Comparison of ENCODE assay signal across 21 cellular contexts in genomic region chr11:73426184-73426845, GRCh38. TPM values are rescaled to one million over a fixed set of nuclear protein-coding genes. Genes with fewer than 3 reads are reported as not detected.
DNase-seq lines count a peak whose midpoint lies in the region; ATAC-seq and TF ChIP-seq lines count a peak whose summit lies in the region.
"Had no signal": no experiment of that assay in that cellular context is flagged by ENCODE, and none has a peak within 500 bp of the region (broad histone marks: within the 10 kb centered on the region; RNA-seq: fewer than 3 reads in every experiment).

No MANE protein-coding gene starts in this region.

- H3K4me3 ChIP-seq in left ventricle myocardium inferior (no peak overlapping the region), right cardiac atrium (ENCODE audit: low read length) (no peak overlapping the region), mesenchymal stem cell (ENCODE audit: insufficient read depth in 1 of 2, low read depth in 1 of 2, low read length in 2 of 2) (no peak overlapping the region), lower lobe of right lung (no peak overlapping the region)
- H3K4me3 ChIP-seq: adrenal gland, SJSA1, transverse colon had no signal

- no peak overlapping the region for H2BK15ac ChIP-seq in mesenchymal stem cell (ENCODE audit: low read depth, poor library complexity, severe bottlenecking)

- no peak overlapping the region for H4K91ac ChIP-seq in mesenchymal stem cell (ENCODE audit: low read length)

- H3K27me3 ChIP-seq in left ventricle myocardium inferior (ENCODE audit: low read depth), result no peaks in the 10 kb centered on the region
- H3K27me3 ChIP-seq in right cardiac atrium (ENCODE audit: control insufficient read depth, insufficient read depth), result no peaks in the 10 kb centered on the region
- no peaks in the 10 kb centered on the region for H3K27me3 ChIP-seq in mesenchymal stem cell (ENCODE audit: control insufficient read depth in 1 of 2, insufficient read depth in 1 of 2, low read length in 2 of 2)
- no peaks in the 10 kb centered on the region for H3K27me3 ChIP-seq in lower lobe of right lung (ENCODE audit: low read depth)
- H3K27me3 ChIP-seq: adrenal gland, SJSA1, transverse colon had no signal

- no peak overlapping the region for H3K14ac ChIP-seq in mesenchymal stem cell (ENCODE audit: low read length in 2 of 2)

- H2BK5ac ChIP-seq in mesenchymal stem cell (ENCODE audit: low read depth, low read length, poor library complexity, severe bottlenecking), result no peak overlapping the region

- H3K18ac ChIP-seq in mesenchymal stem cell (ENCODE audit: low read depth in 1 of 2, low read length in 2 of 2), result peak overlapping the region in 1 of 2 experiments; percentile 25

- 71% methylated on average over 2 of the region's 2 CpGs for WGBS in right cardiac atrium
- WGBS in mesenchymal stem cell, result 96% methylated on average over 1 of the region's 2 CpGs

- H3K23ac ChIP-seq in mesenchymal stem cell (ENCODE audit: low read length in 2 of 2), result no peak overlapping the region

- H3K4ac ChIP-seq in mesenchymal stem cell (ENCODE audit: low read depth in 1 of 2, low read length in 2 of 2), result peak overlapping the region in 1 of 2 experiments; percentile 67

- no peak overlapping the region for H2AK5ac ChIP-seq in mesenchymal stem cell (ENCODE audit: low read length, severe bottlenecking)

- peaks cover 36% of the 10 kb centered on the region for H3K36me3 Mint-ChIP-seq in dendritic cell treated with granulocyte-macrophage colony-stimulating factor and Interleukin-4, amounts not matched to agents 40 ng/mL and 50 ng/mL, for 4 days (ENCODE audit: low read depth)
- H3K36me3 Mint-ChIP-seq in immature natural killer cell, result peaks cover 4 to 5% (median 4%) of the 10 kb centered on the region in 3 donors
- H3K36me3 Mint-ChIP-seq: natural killer cell treated with Interleukin-12 subunit alpha and Interleukin-12 subunit beta and Interleukin-15 and Interleukin-18, amount 100 ng/mL, for 72 hours had no signal

- no peaks in the 10 kb centered on the region for H3K9me3 ChIP-seq in left ventricle myocardium inferior (replicated peaks)
- no peaks in the 10 kb centered on the region for H3K9me3 ChIP-seq in right cardiac atrium (ENCODE audit: control insufficient read depth, low read length)
- H3K9me3 ChIP-seq in mesenchymal stem cell (ENCODE audit: control insufficient read depth, low read length), result no peaks in the 10 kb centered on the region
- no peaks in the 10 kb centered on the region for H3K9me3 ChIP-seq in lower lobe of right lung
- H3K9me3 ChIP-seq: adrenal gland, SJSA1, transverse colon had no signal

- no peak overlapping the region for H3K4me2 ChIP-seq in mesenchymal stem cell (ENCODE audit: low read length, poor library complexity, severe bottlenecking)

- no peak overlapping the region for H3K9ac ChIP-seq in mesenchymal stem cell (ENCODE audit: low read length)

- TF ChIP-seq CTCF in left ventricle myocardium inferior (IDR thresholded peaks at IDR 0.05; ENCODE audit: borderline replicate concordance), result no peak
- no peak for TF ChIP-seq CTCF in lower lobe of right lung (IDR thresholded peaks at IDR 0.05)

- H3K4me1 ChIP-seq in left ventricle myocardium inferior (peaks cover 24% of the 10 kb centered on the region), right cardiac atrium (ENCODE audit: control insufficient read depth, insufficient read depth, low read length) (peaks cover 2% of the 10 kb centered on the region), mesenchymal stem cell (ENCODE audit: control insufficient read depth, insufficient read depth, low read depth, low read length) (peaks cover 2% of the 10 kb centered on the region), lower lobe of right lung (no peaks in the 10 kb centered on the region)
- H3K4me1 ChIP-seq: transverse colon had no signal

- H3K79me1 ChIP-seq in mesenchymal stem cell (replicated peaks; ENCODE audit: low read length, poor library complexity, severe bottlenecking), result peaks cover 13% of the 10 kb centered on the region

- peak overlapping the region; percentile 23 to 42 for H2BK12ac ChIP-seq in mesenchymal stem cell (ENCODE audit: low read length in 2 of 2)

- H3K4me3 Mint-ChIP-seq in dendritic cell treated with granulocyte-macrophage colony-stimulating factor and Interleukin-4, amounts not matched to agents 40 ng/mL and 50 ng/mL, for 4 days, result no peak overlapping the region
- H3K4me3 Mint-ChIP-seq in immature natural killer cell, result no peak overlapping the region
- H3K4me3 Mint-ChIP-seq: CD4-positive, CD25-positive, alpha-beta regulatory T cell; natural killer cell treated with Interleukin-12 subunit alpha and Interleukin-12 subunit beta and Interleukin-15 and Interleukin-18, amount 100 ng/mL, for 72 hours; stimulated activated memory B cell treated with anti-CD40 and anti-IgM and Interleukin-4, amounts not matched to agents 10 μg/mL and 1 μg/mL and 100 μg/mL, for 72 hours; T-helper 2 cell treated with Interferon-gamma antibody and Interleukin-4, amounts not matched to agents 5 μg/mL and 100 μg/mL, for 36 hours had no signal

- H4K8ac ChIP-seq in mesenchymal stem cell (ENCODE audit: low read length), result peak overlapping the region; percentile 31

- peak overlapping the region; percentile 82 for H3K27ac Mint-ChIP-seq in dendritic cell treated with granulocyte-macrophage colony-stimulating factor and Interleukin-4, amounts not matched to agents 40 ng/mL and 50 ng/mL, for 4 days
- H3K27ac Mint-ChIP-seq in immature natural killer cell, result no peak overlapping the region
- H3K27ac Mint-ChIP-seq: CD4-positive, CD25-positive, alpha-beta regulatory T cell; natural killer cell treated with Interleukin-12 subunit alpha and Interleukin-12 subunit beta and Interleukin-15 and Interleukin-18, amount 100 ng/mL, for 72 hours; stimulated activated memory B cell treated with anti-CD40 and anti-IgM and Interleukin-4, amounts not matched to agents 10 μg/mL and 1 μg/mL and 100 μg/mL, for 72 hours; T-helper 2 cell treated with Interferon-gamma antibody and Interleukin-4, amounts not matched to agents 5 μg/mL and 100 μg/mL, for 36 hours had no signal

- peak overlapping the region; percentile 21 for H3K27ac ChIP-seq in left ventricle myocardium inferior (replicated peaks)
- H3K27ac ChIP-seq in right cardiac atrium (ENCODE audit: low read length), result no peak overlapping the region
- no peak overlapping the region for H3K27ac ChIP-seq in mesenchymal stem cell (ENCODE audit: low read length, poor library complexity, severe bottlenecking)
- peak overlapping the region; percentile 82 for H3K27ac ChIP-seq in temporal lobe (ENCODE audit: low read depth, low read length)
- H3K27ac ChIP-seq in lower lobe of right lung, result no peak overlapping the region
- H3K27ac ChIP-seq: SJSA1, transverse colon had no signal

- no peak overlapping the region for H2AFZ ChIP-seq in mesenchymal stem cell (ENCODE audit: low read depth, low read length)

- H3K36me3 ChIP-seq in left ventricle myocardium inferior (no peaks in the 10 kb centered on the region), mesenchymal stem cell (ENCODE audit: control insufficient read depth in 1 of 2, insufficient read depth in 2 of 2, low read depth in 1 of 2, low read length in 2 of 2) (peaks cover 3 to 5% of the 10 kb centered on the region in 2 experiments), lower lobe of right lung (peaks cover 3% of the 10 kb centered on the region)
- H3K36me3 ChIP-seq: adrenal gland, SJSA1, transverse colon had no signal

- H3K27me3 Mint-ChIP-seq in dendritic cell treated with granulocyte-macrophage colony-stimulating factor and Interleukin-4, amounts not matched to agents 40 ng/mL and 50 ng/mL, for 4 days, result no peaks in the 10 kb centered on the region
- peaks cover 0 to 2% (median 0%) of the 10 kb centered on the region in 3 donors for H3K27me3 Mint-ChIP-seq in immature natural killer cell (ENCODE audit: low read depth in 3 of 3)
- H3K27me3 Mint-ChIP-seq: CD4-positive, CD25-positive, alpha-beta regulatory T cell; natural killer cell treated with Interleukin-12 subunit alpha and Interleukin-12 subunit beta and Interleukin-15 and Interleukin-18, amount 100 ng/mL, for 72 hours; stimulated activated memory B cell treated with anti-CD40 and anti-IgM and Interleukin-4, amounts not matched to agents 10 μg/mL and 1 μg/mL and 100 μg/mL, for 72 hours had no signal

- H2BK120ac ChIP-seq in mesenchymal stem cell (ENCODE audit: low read depth, low read length), result no peak overlapping the region

- DNase-seq in left ventricle myocardium inferior, result no peak
- no peak for DNase-seq in right cardiac atrium
- DNase-seq in mesenchymal stem cell, result peak; percentile 61
- DNase-seq in immature natural killer cell, result no peak
- no peak for DNase-seq in CD1c-positive myeloid dendritic cell (ENCODE audit: extremely low spot score)
- no peak for DNase-seq in lower lobe of right lung
- DNase-seq: adrenal gland; CD4-positive, CD25-positive, alpha-beta regulatory T cell; cerebellar nuclear complex; DMS153; Kasumi-1; NCI-H82; PC-3; transverse colon had no signal

- peaks cover 68% of the 10 kb centered on the region for H3K4me1 Mint-ChIP-seq in dendritic cell treated with granulocyte-macrophage colony-stimulating factor and Interleukin-4, amounts not matched to agents 40 ng/mL and 50 ng/mL, for 4 days (ENCODE audit: low read depth)
- H3K4me1 Mint-ChIP-seq in immature natural killer cell, result no peaks in the 10 kb centered on the region

- intact Hi-C loops in left ventricle myocardium inferior (cut with micrococcal nuclease) (no loop called here), right cardiac atrium (cut with DNase I) (no loop called here), lower lobe of right lung (cut with DNase I) (no loop called here)
- intact Hi-C loops in dendritic cell treated with granulocyte-macrophage colony-stimulating factor and Interleukin-4, amounts not matched to agents 40 ng/mL and 50 ng/mL, for 4 days (cut with micrococcal nuclease), result loop anchor here (5.0 to 10.0 kb wide), 2 partner anchors 36 to 68 kb away; no protein-coding TSS in a partner anchor

- no peaks in the 10 kb centered on the region for H3K9me3 Mint-ChIP-seq in dendritic cell treated with granulocyte-macrophage colony-stimulating factor and Interleukin-4, amounts not matched to agents 40 ng/mL and 50 ng/mL, for 4 days
- no peaks in the 10 kb centered on the region for H3K9me3 Mint-ChIP-seq in immature natural killer cell
- H3K9me3 Mint-ChIP-seq: CD4-positive, CD25-positive, alpha-beta regulatory T cell; natural killer cell treated with Interleukin-12 subunit alpha and Interleukin-12 subunit beta and Interleukin-15 and Interleukin-18, amount 100 ng/mL, for 72 hours; stimulated activated memory B cell treated with anti-CD40 and anti-IgM and Interleukin-4, amounts not matched to agents 10 μg/mL and 1 μg/mL and 100 μg/mL, for 72 hours; T-helper 2 cell treated with Interferon-gamma antibody and Interleukin-4, amounts not matched to agents 5 μg/mL and 100 μg/mL, for 36 hours had no signal

- ATAC-seq in right cardiac atrium (no peak), lower lobe of right lung (no peak)
- ATAC-seq: activated CD4-positive, CD25-positive, alpha-beta regulatory T cell treated with anti-CD3 and anti-CD28 coated beads, Interleukin-2, amount 50 U/mL, for 24 hours; natural killer cell treated with Interleukin-12 subunit alpha and Interleukin-12 subunit beta and Interleukin-15 and Interleukin-18, amount 100 ng/mL, for 72 hours; PC-3; stimulated activated memory B cell treated with anti-CD40 and anti-IgM and Interleukin-4, amounts not matched to agents 10 μg/mL and 1 μg/mL and 100 μg/mL, for 72 hours had no signal

RNA-seq across cellular contexts. Expression of gene RELT, which starts 50.1 kb away (rescaled TPM):
- total RNA-seq in left ventricle myocardium inferior, result 1.6 TPM
- 10 to 100 TPM in 1 of 4 donors, 1 to 10 TPM in 3; 3.9 to 11.2 (median 7.0) TPM for total RNA-seq in right cardiac atrium
- 4.1 TPM for polyA plus RNA-seq in right cardiac atrium
- polyA plus RNA-seq in mesenchymal stem cell (2013, experiment 1 of 2), result 2.6 TPM
- 3.0 TPM for polyA plus RNA-seq in mesenchymal stem cell (2013, experiment 2 of 2)
- 1.5 TPM for total RNA-seq in temporal lobe
- 1 to 10 TPM; 2.8 to 5.4 (median 3.6) TPM for polyA plus RNA-seq in immature natural killer cell
- total RNA-seq in lower lobe of right lung, result 15.4 TPM

Comparison
In these comparisons a context has a peak if more than half of its experiments do, and no peak if none do; other contexts are left out.
1. H3K27ac ChIP-seq: peak in left ventricle myocardium inferior (single experiment) and temporal lobe (single experiment); none in right cardiac atrium (single experiment), mesenchymal stem cell (single experiment) and lower lobe of right lung (single experiment).